ENCODE assay signal across 14 cellular contexts in the genomic region with DNA sequence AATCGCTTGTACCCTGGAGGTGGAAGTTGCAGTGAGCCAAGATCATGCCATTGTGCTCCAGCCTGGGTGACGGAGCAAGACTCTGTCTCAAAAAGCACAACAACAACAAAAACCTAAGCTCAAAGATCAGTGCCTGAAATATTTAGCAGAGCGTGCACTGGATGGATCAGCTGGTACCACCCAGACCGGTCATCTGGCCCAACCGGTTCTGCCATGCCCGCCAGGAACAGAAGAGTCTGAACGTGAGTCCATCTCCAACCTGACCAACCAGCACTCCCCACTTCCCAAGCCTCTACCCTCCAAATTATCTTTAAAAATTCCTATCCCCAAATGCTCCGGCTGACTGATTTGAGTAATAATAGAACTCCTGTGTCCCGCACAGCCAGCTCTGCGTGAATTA. TPM values are rescaled to one million over a fixed set of nuclear protein-coding genes. Genes with fewer than 3 reads are reported as not detected.
DNase-seq lines count a peak whose midpoint lies in the region; ATAC-seq and TF ChIP-seq lines count a peak whose summit lies in the region.
"Had no signal": no experiment of that assay in that cellular context is flagged by ENCODE, and none has a peak within 500 bp of the region (broad histone marks: within the 10 kb centered on the region; RNA-seq: fewer than 3 reads in every experiment).

No MANE protein-coding gene starts in this region.

- no peaks in the 10 kb centered on the region for H3K9me3 ChIP-seq in muscle layer of colon (ENCODE audit: low read length)
- H3K9me3 ChIP-seq in tibial artery: no peaks in the 10 kb centered on the region

- intact Hi-C loops in activated naive CD4-positive, alpha-beta T cell treated with anti-CD3 and anti-CD28 coated beads for 36 hours (cut with micrococcal nuclease): loop anchor here (5.0 kb wide), 1 partner anchor 350 kb away; a partner anchor contains a TSS
- intact Hi-C loops in tibial artery (cut with DNase I; ENCODE audit: low total_unique reads): loop anchor here (10.0 kb wide), 1 partner anchor 53 kb away; a partner anchor contains a TSS

- peak overlapping the region; percentile 80 for H3K4me3 Mint-ChIP-seq in activated naive CD4-positive, alpha-beta T cell treated with anti-CD3 and anti-CD28 coated beads for 36 hours

- no peak overlapping the region for H3K4me3 ChIP-seq in muscle layer of colon (ENCODE audit: low read depth in 1 of 2, low read length in 2 of 2)
- no peak overlapping the region for H3K4me3 ChIP-seq in tibial artery
- no peak overlapping the region for H3K4me3 ChIP-seq in foreskin fibroblast (ENCODE audit: low read depth in 1 of 2, low read length in 2 of 2)

- H3K4me1 Mint-ChIP-seq in activated naive CD4-positive, alpha-beta T cell treated with anti-CD3 and anti-CD28 coated beads for 36 hours (ENCODE audit: low read depth): peaks cover 27% of the 10 kb centered on the region

- peak overlapping the region; percentile 96 for H3K27ac Mint-ChIP-seq in activated naive CD4-positive, alpha-beta T cell treated with anti-CD3 and anti-CD28 coated beads for 36 hours
- peak overlapping the region; percentile 95 to 99 for H3K27ac Mint-ChIP-seq in activated naive CD4-positive, alpha-beta T cell treated with anti-CD3 and anti-CD28 coated beads, Interleukin-2, amount 50 U/mL, for 72 hours

- no peaks in the 10 kb centered on the region for H3K27me3 Mint-ChIP-seq in activated naive CD4-positive, alpha-beta T cell treated with anti-CD3 and anti-CD28 coated beads for 36 hours (ENCODE audit: low read depth)

- H3K36me3 ChIP-seq in muscle layer of colon (ENCODE audit: insufficient read depth, low read length) (no peaks in the 10 kb centered on the region), tibial artery (peaks cover 0 to 6% (median 0%) of the 10 kb centered on the region in 3 donors)

- CTCF ChIA-PET in activated naive CD4-positive, alpha-beta T cell treated with anti-CD3 and anti-CD28 coated beads for 36 hours (lab: Charles Lee): interaction anchor here (0.6 kb wide), 1 partner anchor 104 kb away, joined by 4 read pairs; no protein-coding TSS in a partner anchor

- no peaks in the 10 kb centered on the region for H3K9me3 Mint-ChIP-seq in activated naive CD4-positive, alpha-beta T cell treated with anti-CD3 and anti-CD28 coated beads for 36 hours
- no peaks in the 10 kb centered on the region for H3K9me3 Mint-ChIP-seq in activated naive CD4-positive, alpha-beta T cell treated with anti-CD3 and anti-CD28 coated beads, Interleukin-2, amount 50 U/mL, for 72 hours

- peaks cover 13% of the 10 kb centered on the region for H3K4me1 ChIP-seq in muscle layer of colon (ENCODE audit: insufficient read depth, low read length)
- peaks cover 0 to 28% (median 18%) of the 10 kb centered on the region in 4 donors for H3K4me1 ChIP-seq in tibial artery

- H3K36me3 Mint-ChIP-seq in activated naive CD4-positive, alpha-beta T cell treated with anti-CD3 and anti-CD28 coated beads for 36 hours (ENCODE audit: low read depth): peaks cover 4% of the 10 kb centered on the region
- H3K36me3 Mint-ChIP-seq in activated naive CD4-positive, alpha-beta T cell treated with anti-CD3 and anti-CD28 coated beads, Interleukin-2, amount 50 U/mL, for 72 hours: no peaks in the 10 kb centered on the region

- no peak for ATAC-seq in activated naive CD4-positive, alpha-beta T cell treated with anti-CD3 and anti-CD28 coated beads, Interleukin-2, amount 50 U/mL, for 72 hours
- ATAC-seq in HG03571 (IDR thresholded peaks at IDR 0.05; ENCODE audit: unreplicated experiment): no peak

- H3K27ac ChIP-seq in muscle layer of colon (ENCODE audit: low read depth, low read length): peak overlapping the region; percentile 98
- peak overlapping the region; percentile 87 to 93 for H3K27ac ChIP-seq in tibial artery

- no peak for DNase-seq in activated naive CD4-positive, alpha-beta T cell treated with anti-CD3 and anti-CD28 coated beads for 36 hours
- no peak for DNase-seq in activated naive CD4-positive, alpha-beta T cell treated with anti-CD3 and anti-CD28 coated beads, Interleukin-2, amount 50 U/mL, for 16 hours
- no peak for DNase-seq in activated naive CD4-positive, alpha-beta T cell treated with anti-CD3 and anti-CD28 coated beads, Interleukin-2, amount 50 U/mL, for 72 hours (ENCODE audit: low spot score in 2 of 2)
- DNase-seq in tibial artery (no peak), GM13977 (ENCODE audit: low spot score) (no peak), foreskin fibroblast (no peak)
- DNase-seq: activated CD4-positive, alpha-beta T cell treated with anti-CD3 and anti-CD28 coated beads, Interleukin-2, amount 50 U/mL, for 1 hour; H7; NCI-H446 treated with DMSO at 0.1 percent for 48 hours; Right ventricle myocardium superior had no signal

- H3K9ac ChIP-seq in muscle layer of colon (ENCODE audit: low read length): no peak overlapping the region

- TF ChIP-seq CTCF in tibial artery (IDR thresholded peaks at IDR 0.05): no peak
- TF ChIP-seq CTCF in GM13977 (IDR thresholded peaks at IDR 0.05; ENCODE audit: extremely low read depth, insufficient read depth, missing control alignments): no peak
- TF ChIP-seq CTCF in foreskin fibroblast (IDR thresholded peaks at IDR 0.05; ENCODE audit: low read depth, low read length): no peak

- in situ Hi-C loops in GM13977 (cut with MboI; ENCODE audit: low pct_unique_long_range_greater_than_20kb, low sequenced_read_pairs, unreplicated experiment): no loop called here

- H3K27me3 ChIP-seq in muscle layer of colon (ENCODE audit: control insufficient read depth in 1 of 2, insufficient read depth in 2 of 2, low read length in 2 of 2): no peaks in the 10 kb centered on the region
- no peaks in the 10 kb centered on the region for H3K27me3 ChIP-seq in tibial artery

RNA-seq across cellular contexts. Expression of a gene that starts 1.5 kb away (rescaled TPM):
- 10 to 100 TPM; 11.2 to 12.2 TPM for total RNA-seq in activated naive CD4-positive, alpha-beta T cell treated with anti-CD3 and anti-CD28 coated beads for 36 hours
- total RNA-seq in activated naive CD4-positive, alpha-beta T cell treated with anti-CD3 and anti-CD28 coated beads, Interleukin-2, amount 50 U/mL, for 72 hours: 10 to 100 TPM; 12.4 to 15.2 TPM

RNA-seq across cellular contexts. Expression of a gene that starts 7.6 kb away (rescaled TPM):
- 10 to 100 TPM; 35.9 to 38.4 TPM for total RNA-seq in activated naive CD4-positive, alpha-beta T cell treated with anti-CD3 and anti-CD28 coated beads for 36 hours
- 10 to 100 TPM; 38.0 to 72.1 TPM for total RNA-seq in activated naive CD4-positive, alpha-beta T cell treated with anti-CD3 and anti-CD28 coated beads, Interleukin-2, amount 50 U/mL, for 72 hours

RNA-seq across cellular contexts. Expression of a gene that starts 8.8 kb away (rescaled TPM):
- total RNA-seq in activated naive CD4-positive, alpha-beta T cell treated with anti-CD3 and anti-CD28 coated beads for 36 hours: under 1 TPM in 1 of 2 experiments, not detected in 1; 0.31 TPM
- under 1 TPM in 1 of 2 donors, not detected in 1; 0.27 TPM for total RNA-seq in activated naive CD4-positive, alpha-beta T cell treated with anti-CD3 and anti-CD28 coated beads, Interleukin-2, amount 50 U/mL, for 72 hours
- total RNA-seq: H7, M059J, myocyte had no signal

RNA-seq across cellular contexts. Expression of a gene that starts 22.3 kb away (rescaled TPM):
- 1 to 10 TPM in 1 of 2 experiments, under 1 TPM in 1; 0.74 to 1.8 TPM for total RNA-seq in activated naive CD4-positive, alpha-beta T cell treated with anti-CD3 and anti-CD28 coated beads for 36 hours
- 1 to 10 TPM; 2.6 to 3.6 TPM for total RNA-seq in activated naive CD4-positive, alpha-beta T cell treated with anti-CD3 and anti-CD28 coated beads, Interleukin-2, amount 50 U/mL, for 72 hours
- total RNA-seq: H7, M059J had no signal

RNA-seq across cellular contexts. Expression of a gene that starts 52.8 kb away (rescaled TPM):
- total RNA-seq in activated naive CD4-positive, alpha-beta T cell treated with anti-CD3 and anti-CD28 coated beads for 36 hours: 10 to 100 TPM; 31.7 to 34.5 TPM
- total RNA-seq in activated naive CD4-positive, alpha-beta T cell treated with anti-CD3 and anti-CD28 coated beads, Interleukin-2, amount 50 U/mL, for 72 hours: 100 to 1,000 TPM in 1 of 2 donors, 10 to 100 TPM in 1; 43.2 to 138 TPM
